Comparison of ENCODE assay signal across 1 cellular context in genomic region chr10:133011393-133011792, GRCh38.
TF ChIP-seq lines count a peak whose summit lies in the region.
"Not testable (repeated sequence)": the region's sequence is repeated elsewhere in the genome, so short reads cannot be mapped to it uniquely, and the experiment has no call there.

No MANE protein-coding gene starts in this region.

TF ChIP-seq in HepG2, 621 proteins besides CTCF, POLR2A, EP300 and RAD21 (continued from another document):
- TF ChIP-seq, protein P1, sequence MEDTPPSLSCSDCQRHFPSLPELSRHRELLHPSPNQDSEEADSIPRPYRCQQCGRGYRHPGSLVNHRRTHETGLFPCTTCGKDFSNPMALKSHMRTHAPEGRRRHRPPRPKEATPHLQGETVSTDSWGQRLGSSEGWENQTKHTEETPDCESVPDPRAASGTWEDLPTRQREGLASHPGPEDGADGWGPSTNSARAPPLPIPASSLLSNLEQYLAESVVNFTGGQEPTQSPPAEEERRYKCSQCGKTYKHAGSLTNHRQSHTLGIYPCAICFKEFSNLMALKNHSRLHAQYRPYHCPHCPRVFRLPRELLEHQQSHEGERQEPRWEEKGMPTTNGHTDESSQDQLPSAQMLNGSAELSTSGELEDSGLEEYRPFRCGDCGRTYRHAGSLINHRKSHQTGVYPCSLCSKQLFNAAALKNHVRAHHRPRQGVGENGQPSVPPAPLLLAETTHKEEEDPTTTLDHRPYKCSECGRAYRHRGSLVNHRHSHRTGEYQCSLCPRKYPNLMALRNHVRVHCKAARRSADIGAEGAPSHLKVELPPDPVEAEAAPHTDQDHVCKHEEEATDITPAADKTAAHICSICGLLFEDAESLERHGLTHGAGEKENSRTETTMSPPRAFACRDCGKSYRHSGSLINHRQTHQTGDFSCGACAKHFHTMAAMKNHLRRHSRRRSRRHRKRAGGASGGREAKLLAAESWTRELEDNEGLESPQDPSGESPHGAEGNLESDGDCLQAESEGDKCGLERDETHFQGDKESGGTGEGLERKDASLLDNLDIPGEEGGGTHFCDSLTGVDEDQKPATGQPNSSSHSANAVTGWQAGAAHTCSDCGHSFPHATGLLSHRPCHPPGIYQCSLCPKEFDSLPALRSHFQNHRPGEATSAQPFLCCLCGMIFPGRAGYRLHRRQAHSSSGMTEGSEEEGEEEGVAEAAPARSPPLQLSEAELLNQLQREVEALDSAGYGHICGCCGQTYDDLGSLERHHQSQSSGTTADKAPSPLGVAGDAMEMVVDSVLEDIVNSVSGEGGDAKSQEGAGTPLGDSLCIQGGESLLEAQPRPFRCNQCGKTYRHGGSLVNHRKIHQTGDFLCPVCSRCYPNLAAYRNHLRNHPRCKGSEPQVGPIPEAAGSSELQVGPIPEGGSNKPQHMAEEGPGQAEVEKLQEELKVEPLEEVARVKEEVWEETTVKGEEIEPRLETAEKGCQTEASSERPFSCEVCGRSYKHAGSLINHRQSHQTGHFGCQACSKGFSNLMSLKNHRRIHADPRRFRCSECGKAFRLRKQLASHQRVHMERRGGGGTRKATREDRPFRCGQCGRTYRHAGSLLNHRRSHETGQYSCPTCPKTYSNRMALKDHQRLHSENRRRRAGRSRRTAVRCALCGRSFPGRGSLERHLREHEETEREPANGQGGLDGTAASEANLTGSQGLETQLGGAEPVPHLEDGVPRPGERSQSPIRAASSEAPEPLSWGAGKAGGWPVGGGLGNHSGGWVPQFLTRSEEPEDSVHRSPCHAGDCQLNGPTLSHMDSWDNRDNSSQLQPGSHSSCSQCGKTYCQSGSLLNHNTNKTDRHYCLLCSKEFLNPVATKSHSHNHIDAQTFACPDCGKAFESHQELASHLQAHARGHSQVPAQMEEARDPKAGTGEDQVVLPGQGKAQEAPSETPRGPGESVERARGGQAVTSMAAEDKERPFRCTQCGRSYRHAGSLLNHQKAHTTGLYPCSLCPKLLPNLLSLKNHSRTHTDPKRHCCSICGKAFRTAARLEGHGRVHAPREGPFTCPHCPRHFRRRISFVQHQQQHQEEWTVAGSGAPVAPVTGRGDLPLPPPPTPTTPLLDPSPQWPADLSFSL (CRISPR knock-in tag; IDR thresholded peaks at IDR 0.05): peak; percentile 29; the same call in 1 of the 2 replicates
- peak; percentile 13; the same call in 1 of the 2 replicates for TF ChIP-seq ZBTB40 (IDR thresholded peaks at IDR 0.05)
- TF ChIP-seq ZBTB40, CREB1, FOXP1 (CRISPR knock-in tag; IDR thresholded peaks at IDR 0.05): not testable (repeated sequence)
- peak; percentile 69; the same call in 1 of the 2 replicates for TF ChIP-seq CREB1 (IDR thresholded peaks at IDR 0.05)
- TF ChIP-seq FOXP1 (IDR thresholded peaks at IDR 0.05): peak; percentile 59
TF ChIP-seq in HepG2: peak in this region for 9; not testable (repeated sequence) for 612.
